10 cellular contexts compared by ENCODE assay signal in the genomic region with DNA sequence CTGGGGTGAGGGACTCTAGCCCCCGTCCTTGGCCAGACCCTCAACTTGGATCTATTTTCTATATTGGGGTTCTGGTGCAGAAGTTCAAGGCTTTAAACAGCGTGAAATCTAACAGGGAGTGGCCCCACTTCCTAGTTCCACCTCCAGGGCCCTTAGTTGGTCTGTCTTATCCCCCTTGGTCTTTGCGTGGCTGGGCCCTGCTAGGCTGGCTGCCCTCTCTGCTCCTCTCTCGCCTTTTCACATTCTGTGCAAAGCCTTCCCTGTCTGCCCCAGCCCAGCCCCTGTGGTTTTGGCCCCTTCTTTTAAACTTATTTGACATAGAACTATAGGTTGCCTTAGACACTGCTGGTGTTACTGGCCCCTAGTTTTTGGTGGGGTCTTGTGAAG. TPM values are rescaled to one million over a fixed set of nuclear protein-coding genes. Genes with fewer than 3 reads are reported as not detected.
DNase-seq lines count a peak whose midpoint lies in the region; ATAC-seq and TF ChIP-seq lines count a peak whose summit lies in the region.
"Had no signal": no experiment of that assay in that cellular context is flagged by ENCODE, and none has a peak within 500 bp of the region (broad histone marks: within the 10 kb centered on the region; RNA-seq: fewer than 3 reads in every experiment).

No MANE protein-coding gene starts in this region.

- peaks cover 0 to 17% (median 0%) of the 10 kb centered on the region in 9 donors for H3K36me3 ChIP-seq in heart right ventricle
- no peaks in the 10 kb centered on the region for H3K36me3 ChIP-seq in upper lobe of right lung

- peaks cover 27% of the 10 kb centered on the region for H3K36me3 Mint-ChIP-seq in activated CD8-positive, alpha-beta T cell treated with anti-CD3 and anti-CD28 coated beads for 36 hours (ENCODE audit: low read depth)
- no peaks in the 10 kb centered on the region for H3K36me3 Mint-ChIP-seq in memory B cell
- H3K36me3 Mint-ChIP-seq: naive B cell had no signal

- H3K27ac ChIP-seq in heart right ventricle (peak overlapping the region in 9 of 10 donors; percentile 70 to 89 (median 84)), upper lobe of right lung (peak overlapping the region; percentile 75)

- peaks cover 17 to 66% (median 51%) of the 10 kb centered on the region in 9 donors for H3K4me1 ChIP-seq in heart right ventricle
- peaks cover 49% of the 10 kb centered on the region for H3K4me1 ChIP-seq in upper lobe of right lung

- H3K9me3 Mint-ChIP-seq in activated CD8-positive, alpha-beta T cell treated with anti-CD3 and anti-CD28 coated beads for 36 hours, result no peaks in the 10 kb centered on the region
- no peaks in the 10 kb centered on the region for H3K9me3 Mint-ChIP-seq in memory B cell
- H3K9me3 Mint-ChIP-seq: CD8-positive, alpha-beta memory T cell; naive B cell had no signal

- no peaks in the 10 kb centered on the region for H3K27me3 Mint-ChIP-seq in activated CD8-positive, alpha-beta T cell treated with anti-CD3 and anti-CD28 coated beads for 36 hours
- H3K27me3 Mint-ChIP-seq in memory B cell, result no peaks in the 10 kb centered on the region
- H3K27me3 Mint-ChIP-seq: CD8-positive, alpha-beta memory T cell had no signal

- no peak overlapping the region for H3K4me3 Mint-ChIP-seq in activated CD8-positive, alpha-beta T cell treated with anti-CD3 and anti-CD28 coated beads for 36 hours
- H3K4me3 Mint-ChIP-seq in memory B cell, result no peak overlapping the region

- CTCF ChIA-PET in activated CD8-positive, alpha-beta T cell treated with anti-CD3 and anti-CD28 coated beads for 36 hours (lab: Charles Lee), result interaction anchor here (0.6 to 8.7 kb wide), 13 partner anchors 8 to 249 kb away, joined by 3 to 89 read pairs (median 6); a partner anchor contains a TSS

- 74 to 79% methylated on average over 4 of the region's 4 CpGs for WGBS in heart right ventricle, 2 donors

- H3K27me3 ChIP-seq in heart right ventricle (no peaks in the 10 kb centered on the region), upper lobe of right lung (no peaks in the 10 kb centered on the region)

- no peak for TF ChIP-seq CTCF in heart right ventricle (IDR thresholded peaks at IDR 0.05)
- TF ChIP-seq CTCF in activated CD8-positive, alpha-beta T cell treated with anti-CD3 and anti-CD28 coated beads for 36 hours (IDR thresholded peaks at IDR 0.05), result no peak
- no peak for TF ChIP-seq CTCF in upper lobe of right lung (IDR thresholded peaks at IDR 0.05)

- POLR2A ChIA-PET in activated CD8-positive, alpha-beta T cell treated with anti-CD3 and anti-CD28 coated beads for 36 hours (lab: Charles Lee), result interaction anchor here (1.0 to 1.3 kb wide), 2 partner anchors 175 to 179 kb away, joined by 3 read pairs; no protein-coding TSS in a partner anchor

- peak overlapping the region in 1 of 10 donors; percentile 32 for H3K4me3 ChIP-seq in heart right ventricle
- H3K4me3 ChIP-seq in upper lobe of right lung, result no peak overlapping the region

- H3K9me3 ChIP-seq in heart right ventricle (no peaks in the 10 kb centered on the region), upper lobe of right lung (no peaks in the 10 kb centered on the region)

- no peak overlapping the region for H3K27ac Mint-ChIP-seq in activated CD8-positive, alpha-beta T cell treated with anti-CD3 and anti-CD28 coated beads for 36 hours
- H3K27ac Mint-ChIP-seq in memory B cell, result no peak overlapping the region

- H3K4me1 Mint-ChIP-seq in activated CD8-positive, alpha-beta T cell treated with anti-CD3 and anti-CD28 coated beads for 36 hours (ENCODE audit: low read depth), result peaks cover 48% of the 10 kb centered on the region
- peaks cover 13% of the 10 kb centered on the region for H3K4me1 Mint-ChIP-seq in memory B cell

- ATAC-seq in heart right ventricle, result peak in 3 of 8 donors; percentile 0 to 3 (median 1)
- no peak for ATAC-seq in Right ventricle myocardium inferior
- peak; percentile 32 for ATAC-seq in activated CD8-positive, alpha-beta T cell treated with anti-CD3 and anti-CD28 coated beads for 36 hours
- ATAC-seq in memory B cell (ENCODE audit: low read depth), result peak; percentile 23
- ATAC-seq in upper lobe of right lung, result no peak
- no peak for ATAC-seq in HG02759 (IDR thresholded peaks at IDR 0.05; ENCODE audit: unreplicated experiment)

- DNase-seq in heart right ventricle, result no peak
- no peak for DNase-seq in Right ventricle myocardium inferior (ENCODE audit: missing footprints)
- no peak for DNase-seq in activated CD8-positive, alpha-beta T cell treated with anti-CD3 and anti-CD28 coated beads for 36 hours
- no peak for DNase-seq in memory B cell (ENCODE audit: low spot score in 2 of 2)
- no peak for DNase-seq in upper lobe of right lung
- no peak for DNase-seq in MV-4-11 (lab: John Stamatoyannopoulos, UW)
- DNase-seq in middle frontal gyrus (ENCODE audit: extremely low spot score, low spot score), result no peak

- intact Hi-C loops in heart right ventricle (cut with DNase I), result loop anchor here in 8 of 10 donors (1.0 to 10.0 kb wide), 6 partner anchors 14 to 306 kb away; a partner anchor contains a TSS
- intact Hi-C loops in Right ventricle myocardium inferior (cut with DNase I), result loop anchor here (1.0 kb wide), 1 partner anchor 175 kb away; no protein-coding TSS in a partner anchor
- intact Hi-C loops in activated CD8-positive, alpha-beta T cell treated with anti-CD3 and anti-CD28 coated beads for 36 hours (cut with micrococcal nuclease), result no loop called here
- intact Hi-C loops in upper lobe of right lung (cut with DNase I), result loop anchor here (5.0 kb wide), 1 partner anchor 178 kb away; no protein-coding TSS in a partner anchor

RNA-seq across cellular contexts. Expression of a gene that starts 5.6 kb away (rescaled TPM):
- total RNA-seq in heart right ventricle (10 to 100 TPM in 1 of 10 donors, 1 to 10 TPM in 9; 3.6 to 11.0 (median 5.8) TPM), Right ventricle myocardium inferior (5.2 TPM), upper lobe of right lung (13.1 TPM)
- 10 to 100 TPM in 1 of 2 donors, 1 to 10 TPM in 1; 9.9 to 14.6 TPM for polyA plus RNA-seq in heart right ventricle
- 10 to 100 TPM; 25.7 to 26.6 TPM for total RNA-seq in activated CD8-positive, alpha-beta T cell treated with anti-CD3 and anti-CD28 coated beads for 36 hours

RNA-seq across cellular contexts. Expression of a gene that starts 33.6 kb away (rescaled TPM):
- 1 to 10 TPM in 9 of 10 donors, under 1 TPM in 1; 0.55 to 7.5 (median 3.8) TPM for total RNA-seq in heart right ventricle
- polyA plus RNA-seq in heart right ventricle, result 1 to 10 TPM in 1 of 2 donors, under 1 TPM in 1; 0.73 to 5.3 TPM
- total RNA-seq in Right ventricle myocardium inferior, result 1.9 TPM
- 1 to 10 TPM in 1 of 2 experiments, under 1 TPM in 1; 0.65 to 1.1 TPM for total RNA-seq in activated CD8-positive, alpha-beta T cell treated with anti-CD3 and anti-CD28 coated beads for 36 hours
- total RNA-seq in upper lobe of right lung, result 2.6 TPM

Comparison
In these comparisons a context has a peak if more than half of its experiments do, and no peak if none do; other contexts are left out.
1. ATAC-seq: peak in activated CD8-positive, alpha-beta T cell treated with anti-CD3 and anti-CD28 coated beads for 36 hours (single experiment) and memory B cell (single experiment); none in Right ventricle myocardium inferior (single experiment), upper lobe of right lung (single experiment) and HG02759 (single experiment).